In the genomic region with DNA sequence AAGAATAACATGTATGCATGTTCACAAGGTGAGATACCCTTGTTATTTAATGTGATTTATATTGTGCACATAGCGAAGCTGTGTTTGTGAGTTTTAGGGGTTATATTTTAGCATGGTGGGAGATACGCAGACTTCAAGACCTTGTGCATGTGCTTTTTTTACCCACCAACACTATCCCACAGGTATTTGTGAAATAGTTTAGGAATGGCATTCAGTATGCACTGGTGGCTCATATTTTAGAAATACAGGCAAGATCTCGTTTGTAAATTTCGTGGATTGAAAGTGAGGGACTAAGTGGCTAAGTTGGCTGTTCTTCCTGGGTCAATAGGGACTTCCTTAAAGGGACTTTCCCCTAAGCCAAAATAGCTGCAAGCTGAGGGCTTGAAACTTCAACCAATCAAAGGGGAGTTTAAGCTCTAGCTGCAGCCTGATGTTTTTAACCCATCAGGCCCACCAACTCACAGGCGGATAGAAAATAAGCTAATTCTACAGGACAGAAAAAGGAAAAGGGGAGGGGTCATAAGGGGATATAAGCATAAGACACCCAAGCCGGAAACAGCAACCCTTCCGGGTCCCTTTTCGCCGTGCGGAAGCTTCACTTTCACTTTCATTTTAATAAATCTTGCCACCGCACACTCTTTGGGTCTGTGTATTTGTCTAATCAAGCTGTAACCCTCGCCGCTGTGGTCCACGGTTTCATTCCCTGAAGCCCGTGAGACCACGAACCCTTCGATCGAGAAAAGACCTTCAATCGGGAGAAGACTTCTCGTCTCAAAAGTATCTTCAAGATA, we compare ENCODE assay signal across 13 cellular contexts.
DNase-seq lines count a peak whose midpoint lies in the region; ATAC-seq and TF ChIP-seq lines count a peak whose summit lies in the region.
"Had no signal": no experiment of that assay in that cellular context is flagged by ENCODE, and none has a peak within 500 bp of the region (broad histone marks: within the 10 kb centered on the region; RNA-seq: fewer than 3 reads in every experiment).

No MANE protein-coding gene starts in this region.

- H3K27me3 ChIP-seq in PC-9 (ENCODE audit: insufficient read depth, low read depth) (no peaks in the 10 kb centered on the region), testis (no peaks in the 10 kb centered on the region)

- H3K36me3 Mint-ChIP-seq in activated CD8-positive, alpha-beta T cell treated with anti-CD3 and anti-CD28 coated beads for 36 hours (ENCODE audit: low read depth), result no peaks in the 10 kb centered on the region
- H3K36me3 Mint-ChIP-seq: activated naive CD8-positive, alpha-beta T cell treated with anti-CD3 and anti-CD28 coated beads for 36 hours; memory B cell had no signal

- no peak for TF ChIP-seq POLR2A in testis (IDR thresholded peaks at IDR 0.05)

- H3K4me3 ChIP-seq in PC-9, result peak overlapping the region; percentile 84
- H3K4me3 ChIP-seq in testis, result peak overlapping the region; percentile 2

- H4K20me1 ChIP-seq in PC-9 (ENCODE audit: insufficient read depth), result no peaks in the 10 kb centered on the region

- H3K36me3 ChIP-seq in PC-9 (ENCODE audit: low read depth) (no peaks in the 10 kb centered on the region), testis (ENCODE audit: low read depth, missing control alignments) (no peaks in the 10 kb centered on the region)

- H3K4me1 Mint-ChIP-seq in activated CD8-positive, alpha-beta T cell treated with anti-CD3 and anti-CD28 coated beads for 36 hours (ENCODE audit: low read depth), result no peaks in the 10 kb centered on the region
- H3K4me1 Mint-ChIP-seq: activated naive CD8-positive, alpha-beta T cell treated with anti-CD3 and anti-CD28 coated beads for 36 hours; memory B cell had no signal

- 61 to 66% methylated on average over 20 of the region's 20 CpGs for WGBS in testis, 2 donors

- TF ChIP-seq CTCF in PC-9 (conservative IDR thresholded peaks at IDR 0.05) (no peak), testis (IDR thresholded peaks at IDR 0.05) (no peak)
- TF ChIP-seq CTCF in activated CD8-positive, alpha-beta T cell treated with anti-CD3 and anti-CD28 coated beads for 36 hours (IDR thresholded peaks at IDR 0.05), result no peak

- no peaks in the 10 kb centered on the region for H3K27me3 Mint-ChIP-seq in activated CD8-positive, alpha-beta T cell treated with anti-CD3 and anti-CD28 coated beads for 36 hours
- H3K27me3 Mint-ChIP-seq: activated naive CD8-positive, alpha-beta T cell treated with anti-CD3 and anti-CD28 coated beads for 36 hours; memory B cell had no signal

- CTCF ChIA-PET in PC-9 (lab: Charles Lee), result no interaction called here
- CTCF ChIA-PET in activated CD8-positive, alpha-beta T cell treated with anti-CD3 and anti-CD28 coated beads for 36 hours (lab: Charles Lee), result no interaction called here

- H3K4me1 ChIP-seq in PC-9 (replicated peaks; ENCODE audit: insufficient read depth) (0 out of 2 replicates have a peak, but pooled peaks cover 8% of the 10 kb centered on the region), testis (no peaks in the 10 kb centered on the region)

- BruUV-seq in PC-9 (replicated peaks; lab: Mats Ljungman, UMichigan), result no TSS peak

- H3K9me3 ChIP-seq in PC-9 (ENCODE audit: insufficient read depth, low read depth), result no peaks in the 10 kb centered on the region
- H3K9me3 ChIP-seq in testis, result no peaks in the 10 kb centered on the region

- H2AFZ ChIP-seq in PC-9, result peak overlapping the region; percentile 93

- ATAC-seq in activated CD8-positive, alpha-beta T cell treated with anti-CD3 and anti-CD28 coated beads for 36 hours, result no peak

- H3K9me3 Mint-ChIP-seq in activated CD8-positive, alpha-beta T cell treated with anti-CD3 and anti-CD28 coated beads for 36 hours, result peaks cover 2% of the 10 kb centered on the region

- H3K4me3 Mint-ChIP-seq in activated CD8-positive, alpha-beta T cell treated with anti-CD3 and anti-CD28 coated beads for 36 hours, result no peak overlapping the region
- H3K4me3 Mint-ChIP-seq: activated naive CD8-positive, alpha-beta T cell treated with anti-CD3 and anti-CD28 coated beads for 36 hours; memory B cell had no signal

- H3K4me2 ChIP-seq in PC-9, result peak overlapping the region; percentile 77

- intact Hi-C loops in PC-9 (cut with micrococcal nuclease; ENCODE audit: unreplicated experiment) (no loop called here), testis (cut with DNase I; ENCODE audit: low total_unique reads) (no loop called here)
- intact Hi-C loops in activated CD8-positive, alpha-beta T cell treated with anti-CD3 and anti-CD28 coated beads for 36 hours (cut with micrococcal nuclease), result no loop called here

- H3K27ac Mint-ChIP-seq in activated CD8-positive, alpha-beta T cell treated with anti-CD3 and anti-CD28 coated beads for 36 hours, result no peak overlapping the region
- H3K27ac Mint-ChIP-seq: activated naive CD8-positive, alpha-beta T cell treated with anti-CD3 and anti-CD28 coated beads for 36 hours; memory B cell had no signal

- DNase-seq in Daoy (ENCODE audit: low read depth) (peak; percentile 71), NCI-H1694 (lab: John Stamatoyannopoulos, UW) (peak; percentile 11), PC-9 (peak; percentile 43 to 59), testis (no peak)
- no peak for DNase-seq in activated naive CD4-positive, alpha-beta T cell (lab: John Stamatoyannopoulos, UW)
- no peak for DNase-seq in activated CD8-positive, alpha-beta T cell treated with anti-CD3 and anti-CD28 coated beads for 36 hours
- no peak for DNase-seq in effector CD4-positive, alpha-beta T cell
- DNase-seq: activated naive CD8-positive, alpha-beta T cell treated with anti-CD3 and anti-CD28 coated beads for 36 hours; NCI-H1105; nucleus accumbens; substantia nigra had no signal

- no peaks in the 10 kb centered on the region for H3F3A ChIP-seq in PC-9 (ENCODE audit: insufficient read depth, low read depth)

- POLR2A ChIA-PET in PC-9 (lab: Charles Lee; ENCODE audit: unreplicated experiment), result interaction anchor here (0.6 kb wide), 2 partner anchors 66 to 146 kb away, joined by 3 to 5 read pairs; no protein-coding TSS in a partner anchor
- POLR2A ChIA-PET in activated CD8-positive, alpha-beta T cell treated with anti-CD3 and anti-CD28 coated beads for 36 hours (lab: Charles Lee), result no interaction called here

- H3K27ac ChIP-seq in PC-9 (peak overlapping the region; percentile 68), testis (no peak overlapping the region)
- H3K27ac ChIP-seq: skin epidermis had no signal

- H3K79me2 ChIP-seq in PC-9 (ENCODE audit: low read depth), result no peaks in the 10 kb centered on the region

- H3K9me2 ChIP-seq in PC-9 (ENCODE audit: insufficient read depth), result no peaks in the 10 kb centered on the region

Comparison
In these comparisons a context has a peak if more than half of its experiments do, and no peak if none do; other contexts are left out.
1. DNase-seq: peak in Daoy (single experiment), NCI-H1694 (single experiment) and PC-9 (2 of 2); none in testis (single experiment), activated naive CD4-positive, alpha-beta T cell (0 of 4), activated CD8-positive, alpha-beta T cell treated with anti-CD3 and anti-CD28 coated beads for 36 hours (single experiment) and effector CD4-positive, alpha-beta T cell (single experiment).